ENCODE assay signal across 1 cellular context in genomic region chr1:21631590-21631943, GRCh38. TPM values are rescaled to one million over a fixed set of nuclear protein-coding genes. Genes with fewer than 3 reads are reported as not detected.
"Had no signal": no experiment of that assay in that cellular context is flagged by ENCODE, and none has a peak within 500 bp of the region (broad histone marks: within the 10 kb centered on the region; RNA-seq: fewer than 3 reads in every experiment).

No MANE protein-coding gene starts in this region.

RNA-seq across cellular contexts. Expression of gene RAP1GAP, which starts 37.6 kb away (rescaled TPM):
- total RNA-seq: OCI-LY7 had no signal
